Comparison of ENCODE assay signal across 22 cellular contexts in genomic region chr19:32631381-32631780, GRCh38. TPM values are rescaled to one million over a fixed set of nuclear protein-coding genes. Genes with fewer than 3 reads are reported as not detected.
A peak's percentile ranks its signal among the peaks of the same experiment; 100 is the strongest.
DNase-seq lines count a peak whose midpoint lies in the region; ATAC-seq, FAIRE-seq and TF ChIP-seq lines count a peak whose summit lies in the region.
"Had no signal": no experiment of that assay in that cellular context is flagged by ENCODE, and none has a peak within 500 bp of the region (broad histone marks: within the 10 kb centered on the region; RNA-seq: fewer than 3 reads in every experiment).

No MANE protein-coding gene starts in this region.

- ATAC-seq in Right ventricle myocardium inferior, result no peak
- ATAC-seq: SK-N-SH treated with all-trans-retinoic acid at 6 μM for 48 hours had no signal

- intact Hi-C loops in left ventricle myocardium inferior (cut with micrococcal nuclease), result no loop called here
- intact Hi-C loops in Right ventricle myocardium inferior (cut with DNase I), result no loop called here

- H3K9me3 ChIP-seq in left ventricle myocardium inferior (replicated peaks), result no peaks in the 10 kb centered on the region

- H3K4me3 ChIP-seq in left ventricle myocardium inferior (no peak overlapping the region), bronchial epithelial cell (ENCODE audit: low read depth, low read length) (no peak overlapping the region)

- H3K4me1 ChIP-seq in left ventricle myocardium inferior, result peaks cover 19% of the 10 kb centered on the region

- FAIRE-seq in bronchial epithelial cell (lab: Jason Lieb, UNC), result peak; percentile 80
- FAIRE-seq: H54 had no signal

- peaks cover 62% of the 10 kb centered on the region for H3K36me3 ChIP-seq in left ventricle myocardium inferior
- peaks cover 23% of the 10 kb centered on the region for H3K36me3 ChIP-seq in bronchial epithelial cell (ENCODE audit: control insufficient read depth, insufficient read depth, low read length)

- no peak overlapping the region for H3K27ac ChIP-seq in left ventricle myocardium inferior (replicated peaks)
- H3K27ac ChIP-seq: 22Rv1, RWPE1 had no signal

- DNase-seq in left ventricle myocardium inferior (no peak), Right ventricle myocardium inferior (ENCODE audit: missing footprints) (no peak), bronchial epithelial cell (ENCODE audit: low read depth) (no peak), left kidney (ENCODE audit: low read depth, low spot score) (peak; percentile 6), C1 segment of cervical spinal cord (lab: John Stamatoyannopoulos, UW) (no peak), NCI-H146 treated with DMSO at 0.1 percent for 48 hours (lab: John Stamatoyannopoulos, UW; ENCODE audit: unreplicated experiment) (no peak)
- DNase-seq in stimulated activated CD4-positive, alpha-beta T cell treated with anti-CD3 and anti-CD28 coated beads, Interleukin-4, amount 100 ng/mL, for 4 hours, result no peak
- DNase-seq in central memory CD4-positive, alpha-beta T cell, result no peak
- DNase-seq: DMS79; MM.1S; NCI-H1048; NCI-H1417 treated with DMSO at 0.1 percent for 48 hours; NCI-H1930; NCI-H226; NCI-H510A treated with DMSO at 0.1 percent for 48 hours; NCI-H774; NK-92 treated with Interleukin-12 subunit alpha and Interleukin-12 subunit beta, amount 100 ng/mL, for 24 hours; SIG-M5 had no signal

- H3K27me3 ChIP-seq in left ventricle myocardium inferior (ENCODE audit: low read depth), result no peaks in the 10 kb centered on the region
- no peaks in the 10 kb centered on the region for H3K27me3 ChIP-seq in bronchial epithelial cell (ENCODE audit: control insufficient read depth, insufficient read depth, low read length)

- TF ChIP-seq CTCF in left ventricle myocardium inferior (IDR thresholded peaks at IDR 0.05; ENCODE audit: borderline replicate concordance), result peak; percentile 21
- TF ChIP-seq CTCF in bronchial epithelial cell (IDR thresholded peaks at IDR 0.05; ENCODE audit: insufficient read depth, low read length, severe bottlenecking), result no peak

RNA-seq across cellular contexts. Expression of gene ANKRD27, which starts 43.6 kb away (rescaled TPM):
- total RNA-seq in left ventricle myocardium inferior, result 18.0 TPM
- 25.9 TPM for total RNA-seq in Right ventricle myocardium inferior
- 37.6 and 53.3 TPM in 2 replicates for total RNA-seq in bronchial epithelial cell

RNA-seq across cellular contexts. Expression of gene RGS9BP, which starts 44.3 kb away (rescaled TPM):
- total RNA-seq in left ventricle myocardium inferior (8.6 TPM), Right ventricle myocardium inferior (12.5 TPM), bronchial epithelial cell (0.79 and 0.90 TPM in 2 replicates)

RNA-seq across cellular contexts. Expression of gene PDCD5, which starts 50.4 kb away (rescaled TPM):
- total RNA-seq in left ventricle myocardium inferior (110 TPM), Right ventricle myocardium inferior (133 TPM), bronchial epithelial cell (131 and 159 TPM in 2 replicates)
